1 cellular context compared by ENCODE assay signal in genomic region chr10:27794157-27794556, GRCh38.
TF ChIP-seq lines count a peak whose summit lies in the region.

No MANE protein-coding gene starts in this region.

TF ChIP-seq in WTC11, 78 proteins besides CTCF, POLR2A, EP300 and RAD21 (continued from another document):
- TF ChIP-seq ZNF512 (CRISPR knock-in tag; IDR thresholded peaks at IDR 0.05; ENCODE audit: borderline replicate concordance): no peak
